In genomic region chr5:113063927-113064326, GRCh38 we compare ENCODE assay signal across 20 cellular contexts.
"Had no signal": no experiment of that assay in that cellular context is flagged by ENCODE, and none has a peak within 500 bp of the region (broad histone marks: within the 10 kb centered on the region; RNA-seq: fewer than 3 reads in every experiment).

No MANE protein-coding gene starts in this region.

- H3K27ac Mint-ChIP-seq: activated naive CD4-positive, alpha-beta T cell treated with anti-CD3 and anti-CD28 coated beads for 36 hours; stimulated activated naive B cell treated with anti-CD40 and anti-IgM and Interleukin-4, amounts not matched to agents 10 μg/mL and 1 μg/mL and 100 μg/mL, for 72 hours had no signal

- H3K4me1 ChIP-seq: body of pancreas had no signal

- H3K36me3 ChIP-seq: ovary had no signal

- H3K27me3 ChIP-seq: body of pancreas, dorsolateral prefrontal cortex, ovary, right lobe of liver, spleen had no signal

- H3K4me3 ChIP-seq: body of pancreas, dorsolateral prefrontal cortex, lung, ovary, right lobe of liver, spleen, thoracic aorta had no signal

- H3K9me3 ChIP-seq: body of pancreas, ovary, right lobe of liver, spleen, thoracic aorta had no signal

- H3K36me3 Mint-ChIP-seq: naive B cell; stimulated activated naive B cell treated with anti-CD40 and anti-IgM and Interleukin-4, amounts not matched to agents 10 μg/mL and 1 μg/mL and 100 μg/mL, for 72 hours had no signal

- ATAC-seq: body of pancreas; left cardiac atrium; stimulated activated naive B cell treated with anti-CD40 and anti-IgM and Interleukin-4, amounts not matched to agents 10 μg/mL and 1 μg/mL and 100 μg/mL, for 72 hours had no signal

- DNase-seq: activated CD4-positive, alpha-beta memory T cell treated with anti-CD3 and anti-CD28 coated beads, Interleukin-2, amount 10 ng/mL, durations not matched to agents 7 days and 5 days; activated CD4-positive, alpha-beta T cell treated with anti-CD3 and anti-CD28 coated beads for 48 hours; activated CD4-positive, CD25-positive, alpha-beta regulatory T cell; activated naive CD4-positive, alpha-beta T cell treated with anti-CD3 and anti-CD28 coated beads for 36 hours; activated T-cell treated with anti-CD3 and anti-CD28 coated beads, Interleukin-2, amount 50 U/mL, for 24 hours; body of pancreas; dorsolateral prefrontal cortex; left cardiac atrium; midbrain; naive B cell; right lobe of liver; spleen; stimulated activated naive B cell treated with anti-CD40 and anti-IgM and Interleukin-4, amounts not matched to agents 10 μg/mL and 1 μg/mL and 100 μg/mL, for 72 hours; T-helper 1 cell; T-helper 9 cell had no signal

- H3K27me3 Mint-ChIP-seq: activated CD4-positive, alpha-beta memory T cell treated with anti-CD3 and anti-CD28 coated beads, Interleukin-2, amount 10 ng/mL, durations not matched to agents 7 days and 5 days; activated T-cell treated with anti-CD3 and anti-CD28 coated beads, Interleukin-2, amount 50 U/mL, for 24 hours had no signal

- H3K4me3 Mint-ChIP-seq: activated CD4-positive, alpha-beta memory T cell treated with anti-CD3 and anti-CD28 coated beads, Interleukin-2, amount 10 ng/mL, durations not matched to agents 7 days and 5 days; activated naive CD4-positive, alpha-beta T cell treated with anti-CD3 and anti-CD28 coated beads for 36 hours; activated T-cell treated with anti-CD3 and anti-CD28 coated beads, Interleukin-2, amount 50 U/mL, for 24 hours; naive B cell; stimulated activated naive B cell treated with anti-CD40 and anti-IgM and Interleukin-4, amounts not matched to agents 10 μg/mL and 1 μg/mL and 100 μg/mL, for 72 hours had no signal

- H3K27ac ChIP-seq: body of pancreas, dorsolateral prefrontal cortex, epithelial cell of prostate, ovary, right lobe of liver, spleen, thoracic aorta had no signal

- H3K9me3 Mint-ChIP-seq: activated CD4-positive, alpha-beta memory T cell treated with anti-CD3 and anti-CD28 coated beads, Interleukin-2, amount 10 ng/mL, durations not matched to agents 7 days and 5 days; activated naive CD4-positive, alpha-beta T cell treated with anti-CD3 and anti-CD28 coated beads for 36 hours; activated T-cell treated with anti-CD3 and anti-CD28 coated beads, Interleukin-2, amount 50 U/mL, for 24 hours; activated T-helper 2 cell treated with anti-CD3 and anti-CD28 coated beads, Interferon-gamma antibody, Interleukin-2, Interleukin-4, amounts not matched to agents 10 μg/mL and 5 μg/mL and 100 μg/mL, durations not matched to agents 14 hours and 24 hours and 36 hours; naive B cell; stimulated activated naive B cell treated with anti-CD40 and anti-IgM and Interleukin-4, amounts not matched to agents 10 μg/mL and 1 μg/mL and 100 μg/mL, for 72 hours had no signal
